In the genomic region with DNA sequence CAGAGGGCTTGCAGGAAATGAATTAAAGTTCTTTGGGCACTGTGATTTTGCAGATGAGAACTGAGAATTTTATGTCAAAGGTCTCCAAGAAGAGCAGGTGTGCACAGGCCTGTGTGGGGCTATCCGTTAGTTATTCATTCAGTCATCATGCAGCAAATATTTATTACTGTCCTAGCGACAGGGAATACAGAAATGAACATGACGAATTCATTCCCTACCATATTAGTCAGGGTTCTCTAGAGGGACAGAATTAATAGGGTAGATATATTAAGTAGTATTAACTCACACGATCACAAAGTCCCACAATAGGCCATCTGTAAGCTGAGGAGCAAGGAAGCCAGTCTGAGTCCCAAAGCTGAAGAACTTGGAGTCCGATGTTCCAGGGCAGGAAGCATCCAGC, we compare ENCODE assay signal across 12 cellular contexts. TPM values are rescaled to one million over a fixed set of nuclear protein-coding genes. Genes with fewer than 3 reads are reported as not detected.
"Had no signal": no experiment of that assay in that cellular context is flagged by ENCODE, and none has a peak within 500 bp of the region (broad histone marks: within the 10 kb centered on the region; RNA-seq: fewer than 3 reads in every experiment).

No MANE protein-coding gene starts in this region.

- DNase-seq: GM23248, GOT3, H7, KBM-7 had no signal

- H2AFZ ChIP-seq: GM23248 had no signal

- H3K9ac ChIP-seq: GM23248, KMS-11 had no signal

- ATAC-seq: HCT116, HepG2 had no signal

- H3K27ac Mint-ChIP-seq: IgD-negative memory B cell had no signal

- H3K9me3 ChIP-seq: HAP-1 had no signal

- H3K4me3 ChIP-seq: GM23248, HAP-1 had no signal

- H3K36me3 ChIP-seq: HAP-1 had no signal

- H3K4me1 ChIP-seq: HAP-1 had no signal

- H3K4me2 ChIP-seq: KMS-11 had no signal

- H3K4me3 Mint-ChIP-seq: IgD-negative memory B cell had no signal

- H3K27ac ChIP-seq: GM23248, HL-60, KMS-11 had no signal

RNA-seq across cellular contexts. Expression of a gene that starts 2.9 kb away (rescaled TPM):
- total RNA-seq: GM23248, H4, H7, HepG2, HT1080 had no signal
- polyA plus RNA-seq: GM23248, HepG2, IgD-negative memory B cell had no signal
